15 cellular contexts compared by ENCODE assay signal in the genomic region with DNA sequence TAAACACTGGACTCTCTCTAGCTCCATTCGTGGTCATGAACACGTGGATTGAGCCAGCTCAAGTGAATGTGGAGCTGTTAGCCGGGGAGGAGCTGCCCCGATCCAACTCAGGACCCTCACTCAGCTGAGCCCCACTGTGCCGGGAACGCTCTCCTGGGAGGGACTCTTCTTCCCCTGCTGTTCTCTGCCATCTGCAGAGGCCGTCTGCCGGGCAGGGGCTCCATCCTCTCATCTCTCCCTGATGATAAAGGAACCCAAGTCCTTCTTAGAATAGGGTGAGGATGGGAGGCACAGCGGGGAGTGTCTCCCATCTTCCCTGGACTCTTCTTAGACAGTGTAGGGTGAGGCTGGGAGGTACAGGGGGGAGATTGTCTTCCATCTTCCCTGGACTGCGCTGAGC.
A peak's percentile ranks its signal among the peaks of the same experiment; 100 is the strongest.
DNase-seq lines count a peak whose midpoint lies in the region; ATAC-seq and TF ChIP-seq lines count a peak whose summit lies in the region.
"Had no signal": no experiment of that assay in that cellular context is flagged by ENCODE, and none has a peak within 500 bp of the region (broad histone marks: within the 10 kb centered on the region; RNA-seq: fewer than 3 reads in every experiment).

No MANE protein-coding gene starts in this region.

- CTCF ChIA-PET in activated CD8-positive, alpha-beta memory T cell treated with anti-CD3 and anti-CD28 coated beads, Interleukin-2, amount 10 ng/mL, durations not matched to agents 7 days and 5 days (lab: Charles Lee): no interaction called here

- WGBS in lung, 2 donors: 81 to 82% methylated on average over 10 of the region's 10 CpGs
- 90% methylated on average over 10 of the region's 10 CpGs for WGBS in prostate gland

- H3K27ac ChIP-seq in lung (ENCODE audit: low read depth in 1 of 2, low read length in 1 of 2): no peak overlapping the region
- H3K27ac ChIP-seq in prostate gland: no peak overlapping the region
- H3K27ac ChIP-seq: 22Rv1, HL-60 had no signal

- no peak overlapping the region for H3K4me3 ChIP-seq in lung
- H3K4me3 ChIP-seq in prostate gland: no peak overlapping the region
- H3K4me3 ChIP-seq: BLaER1 treated with 17β-estradiol and CSF1 and Interleukin-3, amounts not matched to agents 10 nM and 100 nM had no signal

- H3K4me1 ChIP-seq in lung (ENCODE audit: control insufficient read depth in 2 of 2, insufficient read depth in 2 of 2, low read length in 2 of 2): no peaks in the 10 kb centered on the region
- no peaks in the 10 kb centered on the region for H3K4me1 ChIP-seq in prostate gland (replicated peaks)

- no peaks in the 10 kb centered on the region for H3K9me3 Mint-ChIP-seq in activated CD8-positive, alpha-beta memory T cell treated with anti-CD3 and anti-CD28 coated beads, Interleukin-2, amount 10 ng/mL, durations not matched to agents 7 days and 5 days (ENCODE audit: low read depth)

- ATAC-seq in activated CD8-positive, alpha-beta memory T cell treated with anti-CD3 and anti-CD28 coated beads, Interleukin-2, amount 10 ng/mL, durations not matched to agents 7 days and 5 days: no peak
- ATAC-seq in lung (ENCODE audit: insufficient read depth, low FRiP score): no peak
- no peak for ATAC-seq in GM19455 (IDR thresholded peaks at IDR 0.05; ENCODE audit: unreplicated experiment)
- ATAC-seq: HCT116 had no signal

- H3K9me3 ChIP-seq in lung (ENCODE audit: control insufficient read depth in 2 of 2, insufficient read depth in 1 of 2, low read length in 1 of 2): peaks cover 0 to 6% of the 10 kb centered on the region in 2 donors
- no peaks in the 10 kb centered on the region for H3K9me3 ChIP-seq in prostate gland

- DNase-seq in activated CD8-positive, alpha-beta memory T cell treated with anti-CD3 and anti-CD28 coated beads, Interleukin-2, amount 10 ng/mL, durations not matched to agents 7 days and 5 days: peak; percentile 33
- DNase-seq in activated CD8-positive, alpha-beta memory T cell treated with anti-CD3 and anti-CD28 coated beads for 24 hours: no peak
- peak; percentile 5 for DNase-seq in lung (ENCODE audit: low spot score)
- DNase-seq in prostate gland (ENCODE audit: low spot score): peak; percentile 0
- no peak for DNase-seq in Ammon's horn (ENCODE audit: low spot score)
- DNase-seq in GM20000 (ENCODE audit: low spot score): no peak
- DNase-seq: AML-193; CD4-positive, CD25-positive, alpha-beta regulatory T cell; DMS53; GF-D8 had no signal

- H3K36me3 Mint-ChIP-seq in activated CD8-positive, alpha-beta memory T cell treated with anti-CD3 and anti-CD28 coated beads, Interleukin-2, amount 10 ng/mL, durations not matched to agents 7 days and 5 days: no peaks in the 10 kb centered on the region
- H3K36me3 Mint-ChIP-seq: CD4-positive, CD25-positive, alpha-beta regulatory T cell had no signal

- H3K36me3 ChIP-seq in lung (ENCODE audit: control insufficient read depth in 2 of 2, insufficient read depth in 2 of 2, low read length in 2 of 2): no peaks in the 10 kb centered on the region
- H3K36me3 ChIP-seq in prostate gland: no peaks in the 10 kb centered on the region
- H3K36me3 ChIP-seq: BLaER1 treated with 17β-estradiol and CSF1 and Interleukin-3, amounts not matched to agents 10 nM and 100 nM had no signal

- H3K4me3 Mint-ChIP-seq in activated CD8-positive, alpha-beta memory T cell treated with anti-CD3 and anti-CD28 coated beads, Interleukin-2, amount 10 ng/mL, durations not matched to agents 7 days and 5 days: no peak overlapping the region
- H3K4me3 Mint-ChIP-seq: CD4-positive, CD25-positive, alpha-beta regulatory T cell had no signal

- no peaks in the 10 kb centered on the region for H3K4me1 Mint-ChIP-seq in activated CD8-positive, alpha-beta memory T cell treated with anti-CD3 and anti-CD28 coated beads, Interleukin-2, amount 10 ng/mL, durations not matched to agents 7 days and 5 days

- TF ChIP-seq POLR2A in prostate gland (IDR thresholded peaks at IDR 0.05): no peak

- intact Hi-C loops in prostate gland (cut with DNase I): no loop called here

- TF ChIP-seq CTCF in lung (IDR thresholded peaks at IDR 0.05; ENCODE audit: control extremely low read depth, extremely low read depth): no peak
- no peak for TF ChIP-seq CTCF in prostate gland (IDR thresholded peaks at IDR 0.05)
- no peak for TF ChIP-seq CTCF in GM20000 (IDR thresholded peaks at IDR 0.05; ENCODE audit: extremely low read depth, missing control alignments)

- no peak overlapping the region for H3K27ac Mint-ChIP-seq in activated CD8-positive, alpha-beta memory T cell treated with anti-CD3 and anti-CD28 coated beads, Interleukin-2, amount 10 ng/mL, durations not matched to agents 7 days and 5 days
- H3K27ac Mint-ChIP-seq: CD4-positive, CD25-positive, alpha-beta regulatory T cell had no signal

- H3K27me3 ChIP-seq in lung (ENCODE audit: control insufficient read depth, insufficient read depth) (no peaks in the 10 kb centered on the region), prostate gland (replicated peaks; ENCODE audit: insufficient read depth) (no peaks in the 10 kb centered on the region)

- no peaks in the 10 kb centered on the region for H3K27me3 Mint-ChIP-seq in activated CD8-positive, alpha-beta memory T cell treated with anti-CD3 and anti-CD28 coated beads, Interleukin-2, amount 10 ng/mL, durations not matched to agents 7 days and 5 days
- H3K27me3 Mint-ChIP-seq: CD4-positive, CD25-positive, alpha-beta regulatory T cell had no signal

Comparison
In these comparisons a context has a peak if more than half of its experiments do, and no peak if none do; other contexts are left out.
1. DNase-seq: peak in activated CD8-positive, alpha-beta memory T cell treated with anti-CD3 and anti-CD28 coated beads, Interleukin-2, amount 10 ng/mL, durations not matched to agents 7 days and 5 days (single experiment), lung (single experiment) and prostate gland (single experiment); none in activated CD8-positive, alpha-beta memory T cell treated with anti-CD3 and anti-CD28 coated beads for 24 hours (single experiment), Ammon's horn (single experiment) and GM20000 (single experiment).